8 cellular contexts compared by ENCODE assay signal in genomic region chr17:19534562-19535149, GRCh38. TPM values are rescaled to one million over a fixed set of nuclear protein-coding genes. Genes with fewer than 3 reads are reported as not detected.
DNase-seq lines count a peak whose midpoint lies in the region; ATAC-seq, FAIRE-seq and TF ChIP-seq lines count a peak whose summit lies in the region.

No MANE protein-coding gene starts in this region.

- no peak overlapping the region for H3K27ac Mint-ChIP-seq in nephron

- CTCF ChIA-PET in A549 (lab: Yijun Ruan, JAX) = interaction anchor here (1.0 to 6.1 kb wide), 14 partner anchors 9 to 232 kb away, joined by 3 to 29 read pairs (median 6); partner anchors contain the start of gene ALDH3A2

- POLR2A ChIA-PET in A549 (lab: Yijun Ruan, JAX) = interaction anchor here (0.8 to 2.8 kb wide), 4 partner anchors 110 to 219 kb away, joined by 3 to 27 read pairs (median 6); partner anchors contain the start of gene ALDH3A2

- peak overlapping the region; percentile 79 to 81 (median 79) for H3K4me3 Mint-ChIP-seq in nephron

- intact Hi-C loops in colonic mucosa (cut with DNase I) = no loop called here

- TF ChIP-seq RAD21 in A549 (conservative IDR thresholded peaks at IDR 0.05 in 1 of 2, IDR thresholded peaks at IDR 0.05 in 1 of 2) = no peak

- H3K4me3 ChIP-seq in A549 = peak overlapping the region; percentile 64
- peak overlapping the region; percentile 62 for H3K4me3 ChIP-seq in HUES64 (ENCODE audit: low read length)
- peak overlapping the region; percentile 45 for H3K4me3 ChIP-seq in colonic mucosa
- H3K4me3 ChIP-seq in SJCRH30 = no peak overlapping the region

- H3K27me3 Mint-ChIP-seq in nephron (ENCODE audit: low read depth) = peaks cover 49% of the 10 kb centered on the region

- TF ChIP-seq EP300 in A549 (IDR thresholded peaks at IDR 0.05) = no peak

- no peaks in the 10 kb centered on the region for H3K36me3 ChIP-seq in HUES64 (ENCODE audit: insufficient read depth, low read length)
- no peaks in the 10 kb centered on the region for H3K36me3 ChIP-seq in colonic mucosa
- H3K36me3 ChIP-seq in SJCRH30 = no peaks in the 10 kb centered on the region

- DNase-seq in A549 (ENCODE audit: low read depth in 1 of 2, low spot score in 1 of 2) = no peak
- no peak for DNase-seq in colonic mucosa
- DNase-seq in epidermal melanocyte (ENCODE audit: insufficient read length, low spot score) = no peak
- no peak for DNase-seq in SJCRH30
- no peak for DNase-seq in MV-4-11 (lab: John Stamatoyannopoulos, UW)
- DNase-seq in NCI-H1048 (lab: John Stamatoyannopoulos, UW) = no peak

- H3K4me1 Mint-ChIP-seq in nephron = peaks cover 8% of the 10 kb centered on the region

- H3K9me3 ChIP-seq in A549 (no peaks in the 10 kb centered on the region), HUES64 (ENCODE audit: insufficient read depth, low read depth, low read length) (no peaks in the 10 kb centered on the region), colonic mucosa (no peaks in the 10 kb centered on the region), SJCRH30 (replicated peaks) (no peaks in the 10 kb centered on the region)

- FAIRE-seq in A549 (lab: Jason Lieb, UNC) = no peak

- H3K27ac ChIP-seq in A549 (peak overlapping the region; percentile 75 to 89), HUES64 (ENCODE audit: low read depth, low read length) (no peak overlapping the region), colonic mucosa (no peak overlapping the region), SJCRH30 (no peak overlapping the region)

- peak in 1 of 2 experiments; percentile 15; a peak in 3 of 6 replicates for ATAC-seq in A549

- H3K9me3 Mint-ChIP-seq in nephron = no peaks in the 10 kb centered on the region

- peaks cover 10% of the 10 kb centered on the region; the same call in 2 of the 3 replicates for H3K4me1 ChIP-seq in A549
- H3K4me1 ChIP-seq in HUES64 (ENCODE audit: insufficient read depth, low read length) = peaks cover 13% of the 10 kb centered on the region; the same call in 1 of the 2 replicates
- H3K4me1 ChIP-seq in colonic mucosa = no peaks in the 10 kb centered on the region
- no peaks in the 10 kb centered on the region for H3K4me1 ChIP-seq in SJCRH30

- WGBS in A549 (ENCODE audit: missing lambda C conversion rate) = 55% methylated on average over 19 of the region's 19 CpGs
- WGBS in HUES64 = 61% methylated on average over 16 of the region's 19 CpGs

- peak overlapping the region; percentile 82 for H3K4me2 ChIP-seq in A549

- TF ChIP-seq CTCF in A549 (IDR thresholded peaks at IDR 0.05) = no peak
- TF ChIP-seq CTCF in colonic mucosa (IDR thresholded peaks at IDR 0.05) = no peak
- TF ChIP-seq CTCF in nephron (IDR thresholded peaks at IDR 0.05; ENCODE audit: unreplicated experiment in 3 of 3) = no peak

- TF ChIP-seq POLR2A in A549 (IDR thresholded peaks at IDR 0.05; ENCODE audit: low read length) = no peak

- H3K9ac ChIP-seq in HUES64 (ENCODE audit: low read depth, low read length) (peak overlapping the region; percentile 30; the same call in 1 of the 2 replicates), colonic mucosa (ENCODE audit: low read depth in 2 of 2, low read length in 2 of 2) (no peak overlapping the region)

- peaks cover 50% of the 10 kb centered on the region for H3K27me3 ChIP-seq in HUES64 (ENCODE audit: insufficient read depth, low read length)
- peaks cover 31% of the 10 kb centered on the region for H3K27me3 ChIP-seq in colonic mucosa
- peaks cover 24% of the 10 kb centered on the region for H3K27me3 ChIP-seq in SJCRH30

- H3K36me3 Mint-ChIP-seq in nephron (ENCODE audit: low read depth) = no peaks in the 10 kb centered on the region

TF ChIP-seq in A549, 52 proteins besides CTCF, POLR2A, EP300 and RAD21:
- TF ChIP-seq E2F6 (IDR thresholded peaks at IDR 0.05; ENCODE audit: borderline replicate concordance, low read depth) (no peak), RARB (CRISPR knock-in tag; IDR thresholded peaks at IDR 0.05) (no peak), SMC3 (IDR thresholded peaks at IDR 0.05) (no peak), MAZ (IDR thresholded peaks at IDR 0.05; ENCODE audit: borderline replicate concordance, low read depth, low read length) (no peak), NPAS2 (CRISPR knock-in tag; IDR thresholded peaks at IDR 0.05; ENCODE audit: borderline replicate concordance) (no peak)

RNA-seq across cellular contexts. Expression of gene SLC47A1, which starts 1.0 kb away (rescaled TPM):
- polyA plus RNA-seq in A549 (2011; rRNA removed) = 21.1 and 35.1 TPM in 2 replicates
- polyA plus RNA-seq in A549 (2012; cell fraction: cytosol; rRNA removed) = 18.6 and 25.8 TPM in 2 replicates
- polyA plus RNA-seq in A549 (2012; cell fraction: nucleus; rRNA removed) = 48.3 and 50.2 TPM in 2 replicates
- 20.4 to 24.6 TPM (median 24.2 TPM) in 3 replicates for polyA plus RNA-seq in A549 (2017; fragmentation: RNase III; extraction: RNeasy Plus Mini Kit Qiagen cat#74134 plus additional on column Dnase treatment)
- polyA minus RNA-seq in A549 (2011; rRNA and poly(A)+ RNA removed) = 60.5 and 93.6 TPM in 2 replicates
- polyA plus RNA-seq in HUES64 (2013, experiment 1 of 2) = 1.3 TPM
- polyA plus RNA-seq in HUES64 (2013, experiment 2 of 2) = 2.0 TPM
- 1 to 10 TPM in 1 of 2 donors, under 1 TPM in 1; 0.37 to 1.0 TPM for total RNA-seq in colonic mucosa
- total RNA-seq in SJCRH30 (2014; rRNA removed; shearing (Covaris generic)) = not detected in 2 replicates

Comparison
In these comparisons a context has a peak if more than half of its experiments do, and no peak if none do; other contexts are left out.
1. H3K27ac ChIP-seq: peak in A549 (2 of 2); none in HUES64 (single experiment), colonic mucosa (single experiment) and SJCRH30 (single experiment).